ENCODE assay signal across 21 cellular contexts in the genomic region with DNA sequence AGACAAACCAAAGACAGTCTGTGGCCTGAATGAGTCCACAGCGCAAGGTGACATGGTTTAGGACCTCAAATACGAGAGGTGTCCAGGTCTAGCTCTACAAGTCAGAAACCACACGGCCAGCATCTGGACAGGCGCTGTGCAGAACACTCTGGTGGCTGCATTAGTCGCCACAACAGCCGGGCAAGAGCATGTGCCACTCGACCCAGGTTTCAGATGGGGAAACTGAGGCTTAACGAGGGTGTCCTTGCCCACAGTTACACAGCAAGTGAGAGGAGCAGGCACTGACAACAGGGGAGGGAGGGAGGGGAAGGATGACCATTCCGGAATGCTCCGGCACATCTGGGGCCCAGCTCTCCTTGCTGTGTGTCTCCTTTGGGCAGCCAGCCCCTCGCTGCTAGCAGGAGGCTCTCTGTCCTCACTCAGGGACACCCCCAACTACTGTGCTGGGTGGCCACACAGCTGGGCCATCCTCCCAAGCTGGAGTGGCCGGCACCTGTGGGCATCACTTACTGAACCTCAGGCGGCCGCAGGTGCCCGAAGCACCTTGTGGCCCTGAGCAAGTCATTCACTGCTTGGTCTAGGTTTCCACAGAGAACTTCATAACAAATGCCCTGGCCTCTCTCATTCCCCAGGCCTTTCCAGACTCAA. TPM values are rescaled to one million over a fixed set of nuclear protein-coding genes. Genes with fewer than 3 reads are reported as not detected.
DNase-seq lines count a peak whose midpoint lies in the region; TF ChIP-seq lines count a peak whose summit lies in the region.
"Had no signal": no experiment of that assay in that cellular context is flagged by ENCODE, and none has a peak within 500 bp of the region (broad histone marks: within the 10 kb centered on the region; RNA-seq: fewer than 3 reads in every experiment).

No MANE protein-coding gene starts in this region.

- H3K4me3 ChIP-seq in HEK293 (ENCODE audit: low read depth, low read length), result no peak overlapping the region
- H3K4me3 ChIP-seq in mammary epithelial cell (replicated peaks in 1 of 3; ENCODE audit: insufficient read depth in 1 of 3, low read depth in 2 of 3, low read length in 3 of 3), result no peak overlapping the region
- H3K4me3 ChIP-seq: GM23338, HAP-1 had no signal

- H3K4me1 ChIP-seq in HEK293 (ENCODE audit: control insufficient read depth, insufficient read depth, low read length) (peaks cover 3% of the 10 kb centered on the region; the same call in 1 of the 2 replicates), mammary epithelial cell (ENCODE audit: insufficient read depth, low read length) (peaks cover 17% of the 10 kb centered on the region)
- H3K4me1 ChIP-seq: HAP-1 had no signal

- peaks cover 8 to 11% of the 10 kb centered on the region in 2 donors for H3K36me3 Mint-ChIP-seq in CD14-positive monocyte
- peaks cover 58% of the 10 kb centered on the region for H3K36me3 Mint-ChIP-seq in endothelial cell (ENCODE audit: low read depth, unreplicated experiment)
- peaks cover 8% of the 10 kb centered on the region for H3K36me3 Mint-ChIP-seq in osteocyte (ENCODE audit: unreplicated experiment)

- BruUV-seq in mammary epithelial cell (replicated peaks; lab: Mats Ljungman, UMichigan), result no TSS peak

- 94% methylated on average over 8 of the region's 15 CpGs for WGBS in mammary epithelial cell (ENCODE audit: low coverage, missing lambda C conversion rate)

- CTCF ChIA-PET in HEK293 (lab: Yijun Ruan, JAX), result no interaction called here
- CTCF ChIA-PET in mammary epithelial cell (lab: Charles Lee; ENCODE audit: low non-redundant PET), result no interaction called here

- H3K4me2 ChIP-seq in mammary epithelial cell (ENCODE audit: insufficient read depth, low read depth, low read length), result no peak overlapping the region
- H3K4me2 ChIP-seq: GM23338 had no signal

- H3K36me3 ChIP-seq in HEK293 (ENCODE audit: control insufficient read depth in 2 of 2, insufficient read depth in 1 of 2, low read length in 2 of 2) (peaks cover 0 to 75% of the 10 kb centered on the region in 2 experiments; a peak in 2 of 3 replicates), mammary epithelial cell (ENCODE audit: insufficient read depth, low read length) (peaks cover 19% of the 10 kb centered on the region)
- H3K36me3 ChIP-seq: HAP-1 had no signal

- no peak for TF ChIP-seq CTCF in CD14-positive monocyte (IDR thresholded peaks at IDR 0.05)
- TF ChIP-seq CTCF in HEK293 (tag by site-specific recombination; IDR thresholded peaks at IDR 0.05), result no peak
- TF ChIP-seq CTCF in endothelial cell (IDR thresholded peaks at IDR 0.05; ENCODE audit: unreplicated experiment), result no peak
- no peak for TF ChIP-seq CTCF in osteocyte (IDR thresholded peaks at IDR 0.05)
- no peak for TF ChIP-seq CTCF in mammary epithelial cell (conservative IDR thresholded peaks at IDR 0.05 in 1 of 2, IDR thresholded peaks at IDR 0.05 in 1 of 2; ENCODE audit: extremely low read depth in 1 of 2, insufficient read depth in 1 of 2, low read depth in 1 of 2, low read length in 2 of 2)

- DNase-seq in CD14-positive monocyte (ENCODE audit: low spot score) (peak; percentile 33), endothelial cell (ENCODE audit: low spot score) (no peak), osteocyte (ENCODE audit: extremely low spot score, unreplicated experiment) (peak; percentile 74), mammary epithelial cell (no peak), NCI-H524 treated with DMSO at 0.1 percent for 48 hours (lab: John Stamatoyannopoulos, UW) (no peak)
- no peak for DNase-seq in activated CD4-positive, alpha-beta T cell treated with anti-CD3 and anti-CD28 coated beads for 1 hour
- DNase-seq: CD4-positive, alpha-beta T cell; DMS 273 treated with DMSO at 0.1 percent for 48 hours; KBM-7; NCI-H1092; NCI-H146; NCI-H2029; NCI-H226; NCI-H510A treated with DMSO at 0.1 percent for 48 hours; NCI-H82; Right ventricle myocardium superior had no signal

- H3K4me3 Mint-ChIP-seq in CD14-positive monocyte (no peak overlapping the region), endothelial cell (ENCODE audit: unreplicated experiment) (peak overlapping the region; percentile 56), osteocyte (ENCODE audit: unreplicated experiment) (no peak overlapping the region)
- H3K4me3 Mint-ChIP-seq: CD4-positive, alpha-beta T cell; GM23338 had no signal

- H3K27ac ChIP-seq in HEK293 (ENCODE audit: extremely low read depth, low read depth, low read length) (no peak overlapping the region), mammary epithelial cell (ENCODE audit: insufficient read depth, low read depth, low read length) (no peak overlapping the region)

- in situ Hi-C loops in mammary epithelial cell (cut with MboI; ENCODE audit: low sequenced_read_pairs in 2 of 2), result loop anchor here in 1 of 2 donors (25.0 kb wide), 2 partner anchors 297 to 447 kb away; no protein-coding TSS in a partner anchor

- H3K79me2 ChIP-seq in mammary epithelial cell (ENCODE audit: insufficient read depth, low read length), result peaks cover 25% of the 10 kb centered on the region

- H3K9me3 ChIP-seq in HEK293 (ENCODE audit: control insufficient read depth, insufficient read depth, low read depth, low read length) (no peaks in the 10 kb centered on the region), mammary epithelial cell (replicated peaks; ENCODE audit: insufficient read depth, low read length) (no peaks in the 10 kb centered on the region)
- H3K9me3 ChIP-seq: Caco-2, HAP-1 had no signal

- H3K9me3 Mint-ChIP-seq in CD14-positive monocyte, result peaks cover 0 to 10% (median 8%) of the 10 kb centered on the region in 7 donors
- no peaks in the 10 kb centered on the region for H3K9me3 Mint-ChIP-seq in endothelial cell (ENCODE audit: unreplicated experiment)
- no peaks in the 10 kb centered on the region for H3K9me3 Mint-ChIP-seq in osteocyte (ENCODE audit: unreplicated experiment)
- H3K9me3 Mint-ChIP-seq: CD4-positive, alpha-beta T cell had no signal

- no peaks in the 10 kb centered on the region for H3K27me3 ChIP-seq in mammary epithelial cell (ENCODE audit: insufficient read depth, low read length)

- no peaks in the 10 kb centered on the region for H4K20me1 ChIP-seq in mammary epithelial cell (ENCODE audit: insufficient read depth, low read length)

- dilution Hi-C loops in mammary epithelial cell (cut with HindIII; ENCODE audit: low sequenced_read_pairs), result no loop called here

- intact Hi-C loops in CD14-positive monocyte (cut with micrococcal nuclease), result no loop called here
- intact Hi-C loops in mammary epithelial cell (cut with micrococcal nuclease), result no loop called here

- H2AFZ ChIP-seq in mammary epithelial cell (ENCODE audit: low read depth, low read length), result no peak overlapping the region
- H2AFZ ChIP-seq: GM23338 had no signal

- H3K4me1 Mint-ChIP-seq in CD14-positive monocyte (peaks cover 8% of the 10 kb centered on the region), endothelial cell (ENCODE audit: unreplicated experiment) (peaks cover 40% of the 10 kb centered on the region), osteocyte (ENCODE audit: unreplicated experiment) (peaks cover 11% of the 10 kb centered on the region)

- no peak overlapping the region for H3K27ac Mint-ChIP-seq in CD14-positive monocyte
- H3K27ac Mint-ChIP-seq in endothelial cell (ENCODE audit: unreplicated experiment), result no peak overlapping the region
- H3K27ac Mint-ChIP-seq in osteocyte (ENCODE audit: unreplicated experiment), result no peak overlapping the region
- H3K27ac Mint-ChIP-seq: CD4-positive, alpha-beta T cell; GM23338 had no signal

- peaks cover 42 to 60% (median 48%) of the 10 kb centered on the region in 3 donors for H3K27me3 Mint-ChIP-seq in CD14-positive monocyte (ENCODE audit: low read depth in 3 of 3)
- H3K27me3 Mint-ChIP-seq in endothelial cell (ENCODE audit: unreplicated experiment), result peaks cover 17% of the 10 kb centered on the region
- peaks cover 12% of the 10 kb centered on the region for H3K27me3 Mint-ChIP-seq in osteocyte (ENCODE audit: unreplicated experiment)

- POLR2A ChIA-PET in HEK293 (lab: Yijun Ruan, JAX), result no interaction called here

- H3K9ac ChIP-seq in mammary epithelial cell (ENCODE audit: insufficient read depth, low read length), result no peak overlapping the region

TF ChIP-seq in HEK293, 187 proteins besides CTCF, POLR2A, EP300 and RAD21:
- TF ChIP-seq ZNF404 (tag by site-specific recombination; IDR thresholded peaks at IDR 0.05), result no peak
- TF ChIP-seq ZNF600 (tag by site-specific recombination; IDR thresholded peaks at IDR 0.05), result 0 out of 2 replicates have a peak, but pooled peaks have one; percentile 44

RNA-seq across cellular contexts. Expression of a gene that starts 6.6 kb away (rescaled TPM):
- polyA plus RNA-seq in CD14-positive monocyte, result not detected
- total RNA-seq in endothelial cell (ENCODE audit: unreplicated experiment), result 59.5 TPM
- total RNA-seq in osteocyte, result 1.6 and 2.6 TPM in 2 replicates
- 10 to 100 TPM; 27.5 to 45.8 TPM for total RNA-seq in mammary epithelial cell
- polyA plus RNA-seq in mammary epithelial cell, result 10.9 TPM
- 8.7 TPM for polyA minus RNA-seq in mammary epithelial cell
- total RNA-seq: OCI-LY7 had no signal

RNA-seq across cellular contexts. Expression of a gene that starts 22.3 kb away (rescaled TPM):
- polyA plus RNA-seq in CD14-positive monocyte (10 to 100 TPM; 11.2 to 20.2 TPM), mammary epithelial cell (11.3 TPM)
- total RNA-seq in endothelial cell (ENCODE audit: unreplicated experiment) (48.3 TPM), osteocyte (34.0 and 36.9 TPM in 2 replicates), mammary epithelial cell (10 to 100 TPM; 27.3 to 29.7 TPM)
- polyA minus RNA-seq in mammary epithelial cell, result 45.2 TPM

Comparison
In these comparisons a context has a peak if more than half of its experiments do, and no peak if none do; other contexts are left out.
1. DNase-seq: peak in CD14-positive monocyte (single experiment) and osteocyte (single experiment); none in endothelial cell (single experiment), mammary epithelial cell (single experiment), activated CD4-positive, alpha-beta T cell treated with anti-CD3 and anti-CD28 coated beads for 1 hour (single experiment) and NCI-H524 treated with DMSO at 0.1 percent for 48 hours (single experiment).